18 cellular contexts compared by ENCODE assay signal in the genomic region with DNA sequence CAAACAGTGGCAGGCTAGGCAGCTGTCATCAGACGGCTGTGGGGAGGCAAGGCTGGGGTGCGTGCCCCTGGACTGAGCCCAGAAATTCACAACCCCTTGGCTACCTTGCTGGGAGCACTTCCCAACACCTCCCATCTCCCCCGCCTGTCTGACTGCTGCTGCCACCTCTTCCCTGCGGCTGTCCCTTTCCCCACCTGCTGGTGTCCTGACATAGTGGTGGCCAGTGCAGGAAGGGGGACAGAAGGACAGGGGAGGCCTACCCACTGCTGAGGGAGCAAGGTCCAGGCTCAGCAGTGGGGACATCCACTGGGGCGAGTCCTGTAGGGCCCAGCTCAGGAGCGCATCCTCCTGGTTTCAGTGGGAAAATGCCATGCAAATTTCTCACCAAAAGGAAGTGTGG. TPM values are rescaled to one million over a fixed set of nuclear protein-coding genes. Genes with fewer than 3 reads are reported as not detected.
DNase-seq lines count a peak whose midpoint lies in the region; ATAC-seq, FAIRE-seq and TF ChIP-seq lines count a peak whose summit lies in the region.
"Had no signal": no experiment of that assay in that cellular context is flagged by ENCODE, and none has a peak within 500 bp of the region (broad histone marks: within the 10 kb centered on the region; RNA-seq: fewer than 3 reads in every experiment).

No MANE protein-coding gene starts in this region.

- H3K4me1 ChIP-seq in right atrium auricular region (peaks cover 0 to 45% of the 10 kb centered on the region in 2 donors), upper lobe of right lung (peaks cover 27% of the 10 kb centered on the region)

- peaks cover 39% of the 10 kb centered on the region for H3K4me1 Mint-ChIP-seq in activated CD8-positive, alpha-beta T cell treated with anti-CD3 and anti-CD28 coated beads, Interleukin-2, amount 10 ng/mL, durations not matched to agents 7 days and 5 days (ENCODE audit: low read depth)
- H3K4me1 Mint-ChIP-seq in natural killer cell treated with Interleukin-12 subunit alpha and Interleukin-12 subunit beta and Interleukin-15 and Interleukin-18, amount 100 ng/mL, for 72 hours (ENCODE audit: low read depth in 2 of 2) = peaks cover 16 to 27% of the 10 kb centered on the region in 2 donors

- TF ChIP-seq CTCF in right atrium auricular region (IDR thresholded peaks at IDR 0.05) (no peak), upper lobe of right lung (IDR thresholded peaks at IDR 0.05) (no peak)

- peaks cover 26% of the 10 kb centered on the region for H3K36me3 Mint-ChIP-seq in activated CD8-positive, alpha-beta T cell treated with anti-CD3 and anti-CD28 coated beads, Interleukin-2, amount 10 ng/mL, durations not matched to agents 7 days and 5 days (ENCODE audit: low read depth)
- H3K36me3 Mint-ChIP-seq in natural killer cell treated with Interleukin-12 subunit alpha and Interleukin-12 subunit beta and Interleukin-15 and Interleukin-18, amount 100 ng/mL, for 72 hours = peaks cover 15% of the 10 kb centered on the region

- peak overlapping the region; percentile 84 to 89 for H3K27ac ChIP-seq in right atrium auricular region
- peak overlapping the region; percentile 83 for H3K27ac ChIP-seq in upper lobe of right lung

- no peak for FAIRE-seq in H54 (lab: Jason Lieb, UNC)
- FAIRE-seq: bronchial epithelial cell, GM19239 had no signal

- DNase-seq in right atrium auricular region (ENCODE audit: low spot score) (no peak), Right ventricle myocardium superior (no peak), upper lobe of right lung (no peak), H54 (ENCODE audit: insufficient read length, low spot score) (no peak), NCI-H510A treated with DMSO at 0.1 percent for 48 hours (lab: John Stamatoyannopoulos, UW) (no peak), NCI-H1105 treated with DMSO at 0.1 percent for 48 hours (lab: John Stamatoyannopoulos, UW) (no peak)
- DNase-seq in activated CD8-positive, alpha-beta T cell treated with anti-CD3 and anti-CD28 coated beads, Interleukin-2, amount 10 ng/mL, durations not matched to agents 7 days and 5 days = no peak
- DNase-seq in natural killer cell treated with Interleukin-12 subunit alpha and Interleukin-12 subunit beta and Interleukin-15 and Interleukin-18, amount 100 ng/mL, for 72 hours (ENCODE audit: low spot score) = no peak
- DNase-seq: activated CD4-positive, alpha-beta T cell treated with anti-CD3 and anti-CD28 coated beads, Interleukin-2, amount 50 U/mL, for 4 hours; activated effector memory CD4-positive, alpha-beta T cell treated with Interleukin-2 at 50 U/mL for 16 hours; DMS79; NCI-H2171 treated with DMSO at 0.1 percent for 48 hours; uterus had no signal

- H3K4me3 ChIP-seq in right atrium auricular region (no peak overlapping the region), upper lobe of right lung (no peak overlapping the region)
- H3K4me3 ChIP-seq: HAP-1, hepatocyte, uterus had no signal

- ATAC-seq in Right ventricle myocardium superior (ENCODE audit: poor library complexity) = no peak
- ATAC-seq in activated CD8-positive, alpha-beta T cell treated with anti-CD3 and anti-CD28 coated beads, Interleukin-2, amount 10 ng/mL, durations not matched to agents 7 days and 5 days = no peak
- ATAC-seq in natural killer cell treated with Interleukin-12 subunit alpha and Interleukin-12 subunit beta and Interleukin-15 and Interleukin-18, amount 100 ng/mL, for 72 hours = no peak
- no peak for ATAC-seq in upper lobe of right lung

- intact Hi-C loops in Right ventricle myocardium superior (cut with DNase I) (no loop called here), upper lobe of right lung (cut with DNase I) (no loop called here)

- peak overlapping the region; percentile 66 for H3K4me3 Mint-ChIP-seq in activated CD8-positive, alpha-beta T cell treated with anti-CD3 and anti-CD28 coated beads, Interleukin-2, amount 10 ng/mL, durations not matched to agents 7 days and 5 days
- peak overlapping the region; percentile 75 for H3K4me3 Mint-ChIP-seq in natural killer cell treated with Interleukin-12 subunit alpha and Interleukin-12 subunit beta and Interleukin-15 and Interleukin-18, amount 100 ng/mL, for 72 hours

- H3K27me3 ChIP-seq in right atrium auricular region (no peaks in the 10 kb centered on the region), upper lobe of right lung (no peaks in the 10 kb centered on the region)
- H3K27me3 ChIP-seq: hepatocyte, uterus had no signal

- POLR2A ChIA-PET in activated CD8-positive, alpha-beta T cell treated with anti-CD3 and anti-CD28 coated beads, Interleukin-2, amount 10 ng/mL, durations not matched to agents 7 days and 5 days (lab: Charles Lee) = interaction anchor here (1.5 to 1.9 kb wide), 2 partner anchors 12 to 197 kb away, joined by 4 to 5 read pairs; partner anchors contain the start of gene ARHGAP4

- H3K9me3 ChIP-seq in right atrium auricular region (peaks cover 0 to 15% of the 10 kb centered on the region in 2 donors), upper lobe of right lung (no peaks in the 10 kb centered on the region)
- H3K9me3 ChIP-seq: HAP-1, uterus had no signal

- no peak for TF ChIP-seq POLR2A in H54 (IDR thresholded peaks at IDR 0.05; ENCODE audit: low read depth, low read length)

- H3K36me3 ChIP-seq in right atrium auricular region (no peaks in the 10 kb centered on the region), upper lobe of right lung (no peaks in the 10 kb centered on the region)
- H3K36me3 ChIP-seq: HAP-1, uterus had no signal

- peak overlapping the region; percentile 83 for H3K27ac Mint-ChIP-seq in activated CD8-positive, alpha-beta T cell treated with anti-CD3 and anti-CD28 coated beads, Interleukin-2, amount 10 ng/mL, durations not matched to agents 7 days and 5 days
- H3K27ac Mint-ChIP-seq in natural killer cell treated with Interleukin-12 subunit alpha and Interleukin-12 subunit beta and Interleukin-15 and Interleukin-18, amount 100 ng/mL, for 72 hours = peak overlapping the region in 1 of 2 donors; percentile 60

- H3K27me3 Mint-ChIP-seq in activated CD8-positive, alpha-beta T cell treated with anti-CD3 and anti-CD28 coated beads, Interleukin-2, amount 10 ng/mL, durations not matched to agents 7 days and 5 days (ENCODE audit: low read depth) = no peaks in the 10 kb centered on the region
- peaks cover 0 to 3% of the 10 kb centered on the region in 2 donors for H3K27me3 Mint-ChIP-seq in natural killer cell treated with Interleukin-12 subunit alpha and Interleukin-12 subunit beta and Interleukin-15 and Interleukin-18, amount 100 ng/mL, for 72 hours

- CTCF ChIA-PET in activated CD8-positive, alpha-beta T cell treated with anti-CD3 and anti-CD28 coated beads, Interleukin-2, amount 10 ng/mL, durations not matched to agents 7 days and 5 days (lab: Charles Lee) = interaction anchor here (1.2 kb wide), 2 partner anchors 8 to 16 kb away, joined by 3 to 4 read pairs; no protein-coding TSS in a partner anchor

- peaks cover 9% of the 10 kb centered on the region for H3K9me3 Mint-ChIP-seq in activated CD8-positive, alpha-beta T cell treated with anti-CD3 and anti-CD28 coated beads, Interleukin-2, amount 10 ng/mL, durations not matched to agents 7 days and 5 days (ENCODE audit: insufficient read depth)
- H3K9me3 Mint-ChIP-seq in natural killer cell treated with Interleukin-12 subunit alpha and Interleukin-12 subunit beta and Interleukin-15 and Interleukin-18, amount 100 ng/mL, for 72 hours = peaks cover 6% of the 10 kb centered on the region

RNA-seq across cellular contexts. Expression of gene ABCD1, which starts 3.4 kb away (rescaled TPM):
- 10 to 100 TPM; 15.2 to 18.0 TPM for total RNA-seq in right atrium auricular region
- total RNA-seq in Right ventricle myocardium superior = 14.7 TPM
- 10 to 100 TPM; 14.6 to 15.9 TPM for total RNA-seq in activated CD8-positive, alpha-beta T cell treated with anti-CD3 and anti-CD28 coated beads, Interleukin-2, amount 10 ng/mL, durations not matched to agents 7 days and 5 days
- 10 to 100 TPM in 1 of 2 donors, 1 to 10 TPM in 1; 7.4 to 12.2 TPM for total RNA-seq in natural killer cell treated with Interleukin-12 subunit alpha and Interleukin-12 subunit beta and Interleukin-15 and Interleukin-18, amount 100 ng/mL, for 72 hours
- total RNA-seq in upper lobe of right lung = 15.1 TPM

RNA-seq across cellular contexts. Expression of gene BCAP31, which starts 3.9 kb away (rescaled TPM):
- total RNA-seq in right atrium auricular region = 100 to 1,000 TPM in 1 of 2 donors, 10 to 100 TPM in 1; 86.3 to 109 TPM
- total RNA-seq in Right ventricle myocardium superior = 86.4 TPM
- 100 to 1,000 TPM; 155 to 158 TPM for total RNA-seq in activated CD8-positive, alpha-beta T cell treated with anti-CD3 and anti-CD28 coated beads, Interleukin-2, amount 10 ng/mL, durations not matched to agents 7 days and 5 days
- total RNA-seq in natural killer cell treated with Interleukin-12 subunit alpha and Interleukin-12 subunit beta and Interleukin-15 and Interleukin-18, amount 100 ng/mL, for 72 hours = 100 to 1,000 TPM; 156 to 159 TPM
- 233 TPM for total RNA-seq in upper lobe of right lung

RNA-seq across cellular contexts. Expression of gene PLXNB3, which starts 36.0 kb away (rescaled TPM):
- total RNA-seq in right atrium auricular region (1 to 10 TPM; 5.6 to 8.2 TPM), Right ventricle myocardium superior (1.5 TPM), upper lobe of right lung (3.3 TPM)
- total RNA-seq in activated CD8-positive, alpha-beta T cell treated with anti-CD3 and anti-CD28 coated beads, Interleukin-2, amount 10 ng/mL, durations not matched to agents 7 days and 5 days = 1 to 10 TPM in 1 of 2 experiments, under 1 TPM in 1; 0.83 to 1.4 TPM
- 1 to 10 TPM in 1 of 2 donors, under 1 TPM in 1; 0.48 to 2.4 TPM for total RNA-seq in natural killer cell treated with Interleukin-12 subunit alpha and Interleukin-12 subunit beta and Interleukin-15 and Interleukin-18, amount 100 ng/mL, for 72 hours

RNA-seq across cellular contexts. Expression of gene SLC6A8, which starts 40.4 kb away (rescaled TPM):
- 10 to 100 TPM; 71.3 to 76.6 TPM for total RNA-seq in right atrium auricular region
- 192 TPM for total RNA-seq in Right ventricle myocardium superior
- 1 to 10 TPM in 1 of 2 experiments, under 1 TPM in 1; 0.82 to 1.3 TPM for total RNA-seq in activated CD8-positive, alpha-beta T cell treated with anti-CD3 and anti-CD28 coated beads, Interleukin-2, amount 10 ng/mL, durations not matched to agents 7 days and 5 days
- total RNA-seq in natural killer cell treated with Interleukin-12 subunit alpha and Interleukin-12 subunit beta and Interleukin-15 and Interleukin-18, amount 100 ng/mL, for 72 hours = 1 to 10 TPM; 2.3 to 4.1 TPM
- 8.0 TPM for total RNA-seq in upper lobe of right lung

RNA-seq across cellular contexts. Expression of gene SRPK3, which starts 52.7 kb away (rescaled TPM):
- total RNA-seq in right atrium auricular region (10 to 100 TPM; 19.4 to 24.6 TPM), Right ventricle myocardium superior (38.0 TPM), upper lobe of right lung (not detected)
- total RNA-seq in activated CD8-positive, alpha-beta T cell treated with anti-CD3 and anti-CD28 coated beads, Interleukin-2, amount 10 ng/mL, durations not matched to agents 7 days and 5 days = not detected
- not detected for total RNA-seq in natural killer cell treated with Interleukin-12 subunit alpha and Interleukin-12 subunit beta and Interleukin-15 and Interleukin-18, amount 100 ng/mL, for 72 hours
- total RNA-seq: T-helper 1 cell treated with Interleukin-12 subunit alpha and Interleukin-12 subunit beta and Interleukin-4 antibody, amounts not matched to agents 30 ng/mL and 1 ng/mL, for 36 hours had no signal
